Comparison of ENCODE assay signal across 12 cellular contexts in the genomic region with DNA sequence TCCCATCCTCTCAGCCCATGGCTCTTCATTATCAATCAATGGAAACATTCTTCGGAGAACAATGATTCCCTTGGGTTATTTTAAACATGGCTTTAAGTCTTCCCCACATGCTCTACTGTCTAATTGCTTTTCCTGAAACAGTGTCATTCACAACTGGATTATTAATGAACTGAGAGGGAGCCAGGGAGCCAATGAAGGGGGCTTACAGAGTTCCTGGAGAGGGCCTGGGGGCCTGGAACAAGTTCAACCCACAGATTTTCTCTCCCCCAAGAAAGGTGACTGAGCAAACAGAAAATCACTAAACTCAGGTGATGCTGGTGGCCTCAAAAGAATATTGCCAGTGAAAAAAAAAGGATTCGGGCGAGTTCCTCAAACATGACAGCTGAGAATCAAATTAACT. TPM values are rescaled to one million over a fixed set of nuclear protein-coding genes. Genes with fewer than 3 reads are reported as not detected.
A peak's percentile ranks its signal among the peaks of the same experiment; 100 is the strongest.
DNase-seq lines count a peak whose midpoint lies in the region; ATAC-seq and TF ChIP-seq lines count a peak whose summit lies in the region.
"Had no signal": no experiment of that assay in that cellular context is flagged by ENCODE, and none has a peak within 500 bp of the region (broad histone marks: within the 10 kb centered on the region; RNA-seq: fewer than 3 reads in every experiment).

No MANE protein-coding gene starts in this region.

- ATAC-seq in activated CD4-positive, alpha-beta T cell treated with anti-CD3 and anti-CD28 coated beads for 36 hours: no peak
- ATAC-seq in stimulated activated memory B cell treated with anti-CD40 and anti-IgM and Interleukin-4, amounts not matched to agents 10 μg/mL and 1 μg/mL and 100 μg/mL, for 72 hours: no peak
- no peak for ATAC-seq in GM18873 (IDR thresholded peaks at IDR 0.05; ENCODE audit: low FRiP score, unreplicated experiment)

- no peaks in the 10 kb centered on the region for H3K9me3 ChIP-seq in iPS-18a (ENCODE audit: control insufficient read depth, low read depth, low read length)
- no peaks in the 10 kb centered on the region for H3K9me3 ChIP-seq in sigmoid colon
- H3K9me3 ChIP-seq in osteoblast (ENCODE audit: low read depth, low read length): no peaks in the 10 kb centered on the region
- H3K9me3 ChIP-seq: prostate gland had no signal

- intact Hi-C loops in activated CD4-positive, alpha-beta T cell treated with anti-CD3 and anti-CD28 coated beads for 36 hours (cut with DNase I, micrococcal nuclease): loop anchor here (2.0 kb wide), 4 partner anchors 29 to 73 kb away; a partner anchor contains a TSS
- intact Hi-C loops in activated CD4-positive, alpha-beta memory T cell treated with anti-CD3 and anti-CD28 coated beads for 36 hours (cut with micrococcal nuclease): no loop called here
- intact Hi-C loops in sigmoid colon (cut with DNase I): no loop called here

- DNase-seq in activated CD4-positive, alpha-beta T cell treated with anti-CD3 and anti-CD28 coated beads for 36 hours: no peak
- DNase-seq in activated CD4-positive, alpha-beta T cell treated with anti-CD3 and anti-CD28 coated beads, Interleukin-2, amount 50 U/mL, for 1 hour: no peak
- no peak for DNase-seq in activated CD4-positive, alpha-beta memory T cell treated with anti-CD3 and anti-CD28 coated beads for 36 hours
- DNase-seq in sigmoid colon: no peak
- DNase-seq in osteoblast (ENCODE audit: insufficient read length, low spot score, missing footprints): no peak
- DNase-seq: NCI-H774 had no signal

- peak overlapping the region; percentile 47 for H3K9ac ChIP-seq in iPS-18a (ENCODE audit: low read length)

- TF ChIP-seq CTCF in sigmoid colon (IDR thresholded peaks at IDR 0.05) (no peak), osteoblast (IDR thresholded peaks at IDR 0.05; ENCODE audit: extremely low read depth, low read depth, low read length) (no peak)

- H3K4me2 ChIP-seq in osteoblast (ENCODE audit: insufficient read depth, low read length): no peak overlapping the region

- no peak overlapping the region for H2AFZ ChIP-seq in osteoblast (ENCODE audit: low read length)

- H3K27ac ChIP-seq in iPS-18a (ENCODE audit: low read length): peak overlapping the region; percentile 25
- H3K27ac ChIP-seq in sigmoid colon: no peak overlapping the region
- H3K27ac ChIP-seq in osteoblast (ENCODE audit: low read depth, low read length): no peak overlapping the region
- H3K27ac ChIP-seq: prostate gland had no signal

- H4K20me1 ChIP-seq in osteoblast (ENCODE audit: insufficient read depth, low read length): no peaks in the 10 kb centered on the region

- H3K27me3 ChIP-seq in iPS-18a (ENCODE audit: control insufficient read depth, insufficient read depth, low read length) (peaks cover 26% of the 10 kb centered on the region), sigmoid colon (peaks cover 19 to 49% (median 43%) of the 10 kb centered on the region in 3 donors), osteoblast (ENCODE audit: insufficient read depth, low read length) (peaks cover 40% of the 10 kb centered on the region)

- H3K4me1 ChIP-seq in iPS-18a (ENCODE audit: control insufficient read depth, low read depth, low read length): peaks cover 26% of the 10 kb centered on the region
- H3K4me1 ChIP-seq in sigmoid colon: peaks cover 0 to 26% (median 20%) of the 10 kb centered on the region in 4 donors
- H3K4me1 ChIP-seq in osteoblast (ENCODE audit: insufficient read depth, low read length): no peaks in the 10 kb centered on the region
- H3K4me1 ChIP-seq: prostate gland had no signal

- CTCF ChIA-PET in activated CD4-positive, alpha-beta T cell treated with anti-CD3 and anti-CD28 coated beads for 36 hours (lab: Charles Lee): interaction anchor here (0.6 to 5.4 kb wide), 5 partner anchors 14 to 247 kb away, joined by 4 to 51 read pairs (median 4); no protein-coding TSS in a partner anchor
- CTCF ChIA-PET in activated CD4-positive, alpha-beta memory T cell treated with anti-CD3 and anti-CD28 coated beads for 36 hours (lab: Charles Lee): interaction anchor here (1.3 to 6.6 kb wide), 2 partner anchors 69 to 89 kb away, joined by 3 to 67 read pairs; no protein-coding TSS in a partner anchor

- H3K36me3 ChIP-seq in iPS-18a (ENCODE audit: control insufficient read depth, low read depth, low read length): no peaks in the 10 kb centered on the region
- no peaks in the 10 kb centered on the region for H3K36me3 ChIP-seq in sigmoid colon
- no peaks in the 10 kb centered on the region for H3K36me3 ChIP-seq in osteoblast (ENCODE audit: insufficient read depth, low read length)
- H3K36me3 ChIP-seq: prostate gland had no signal

- H3K4me3 Mint-ChIP-seq in activated CD4-positive, alpha-beta T cell treated with anti-CD3 and anti-CD28 coated beads for 36 hours: peak overlapping the region; percentile 86
- H3K4me3 Mint-ChIP-seq in activated CD4-positive, alpha-beta memory T cell treated with anti-CD3 and anti-CD28 coated beads for 36 hours: no peak overlapping the region
- H3K4me3 Mint-ChIP-seq in stimulated activated memory B cell treated with anti-CD40 and anti-IgM and Interleukin-4, amounts not matched to agents 10 μg/mL and 1 μg/mL and 100 μg/mL, for 72 hours: peak overlapping the region; percentile 88

- WGBS in sigmoid colon, 2 donors: 79 to 93% methylated on average over 3 of the region's 3 CpGs

- H3K79me2 ChIP-seq in osteoblast (ENCODE audit: insufficient read depth, low read length): no peaks in the 10 kb centered on the region

- TF ChIP-seq EP300 in sigmoid colon (IDR thresholded peaks at IDR 0.05): no peak

- POLR2A ChIA-PET in activated CD4-positive, alpha-beta T cell treated with anti-CD3 and anti-CD28 coated beads for 36 hours (lab: Charles Lee): interaction anchor here (1.1 kb wide), 1 partner anchor 35 kb away, joined by 8 read pairs; no protein-coding TSS in a partner anchor
- POLR2A ChIA-PET in activated CD4-positive, alpha-beta memory T cell treated with anti-CD3 and anti-CD28 coated beads for 36 hours (lab: Charles Lee): interaction anchor here (0.6 to 3.8 kb wide), 6 partner anchors 36 to 88 kb away, joined by 3 to 36 read pairs (median 11); a partner anchor contains a TSS

- peak overlapping the region; percentile 93 for H3K27ac Mint-ChIP-seq in activated CD4-positive, alpha-beta T cell treated with anti-CD3 and anti-CD28 coated beads for 36 hours
- peak overlapping the region; percentile 96 for H3K27ac Mint-ChIP-seq in activated CD4-positive, alpha-beta memory T cell treated with anti-CD3 and anti-CD28 coated beads for 36 hours
- peak overlapping the region; percentile 84 for H3K27ac Mint-ChIP-seq in stimulated activated memory B cell treated with anti-CD40 and anti-IgM and Interleukin-4, amounts not matched to agents 10 μg/mL and 1 μg/mL and 100 μg/mL, for 72 hours

- TF ChIP-seq POLR2A in sigmoid colon (IDR thresholded peaks at IDR 0.05): no peak

- H3K9me3 Mint-ChIP-seq in activated CD4-positive, alpha-beta T cell treated with anti-CD3 and anti-CD28 coated beads for 36 hours (ENCODE audit: low read depth): peaks cover 2% of the 10 kb centered on the region
- no peaks in the 10 kb centered on the region for H3K9me3 Mint-ChIP-seq in activated CD4-positive, alpha-beta memory T cell treated with anti-CD3 and anti-CD28 coated beads for 36 hours
- H3K9me3 Mint-ChIP-seq in stimulated activated memory B cell treated with anti-CD40 and anti-IgM and Interleukin-4, amounts not matched to agents 10 μg/mL and 1 μg/mL and 100 μg/mL, for 72 hours: no peaks in the 10 kb centered on the region

- H3K27me3 Mint-ChIP-seq in activated CD4-positive, alpha-beta T cell treated with anti-CD3 and anti-CD28 coated beads for 36 hours: no peaks in the 10 kb centered on the region
- no peaks in the 10 kb centered on the region for H3K27me3 Mint-ChIP-seq in activated CD4-positive, alpha-beta memory T cell treated with anti-CD3 and anti-CD28 coated beads for 36 hours
- no peaks in the 10 kb centered on the region for H3K27me3 Mint-ChIP-seq in stimulated activated memory B cell treated with anti-CD40 and anti-IgM and Interleukin-4, amounts not matched to agents 10 μg/mL and 1 μg/mL and 100 μg/mL, for 72 hours

- H3K36me3 Mint-ChIP-seq in activated CD4-positive, alpha-beta T cell treated with anti-CD3 and anti-CD28 coated beads for 36 hours (ENCODE audit: low read depth): peaks cover 24% of the 10 kb centered on the region
- peaks cover 23% of the 10 kb centered on the region for H3K36me3 Mint-ChIP-seq in activated CD4-positive, alpha-beta memory T cell treated with anti-CD3 and anti-CD28 coated beads for 36 hours
- peaks cover 27% of the 10 kb centered on the region for H3K36me3 Mint-ChIP-seq in stimulated activated memory B cell treated with anti-CD40 and anti-IgM and Interleukin-4, amounts not matched to agents 10 μg/mL and 1 μg/mL and 100 μg/mL, for 72 hours

- H3K4me1 Mint-ChIP-seq in activated CD4-positive, alpha-beta T cell treated with anti-CD3 and anti-CD28 coated beads for 36 hours: peaks cover 40% of the 10 kb centered on the region
- peaks cover 43% of the 10 kb centered on the region for H3K4me1 Mint-ChIP-seq in activated CD4-positive, alpha-beta memory T cell treated with anti-CD3 and anti-CD28 coated beads for 36 hours (ENCODE audit: low read depth)
- H3K4me1 Mint-ChIP-seq in stimulated activated memory B cell treated with anti-CD40 and anti-IgM and Interleukin-4, amounts not matched to agents 10 μg/mL and 1 μg/mL and 100 μg/mL, for 72 hours: peaks cover 39% of the 10 kb centered on the region

- H3K4me3 ChIP-seq in iPS-18a (ENCODE audit: low read length) (peak overlapping the region; percentile 73), sigmoid colon (no peak overlapping the region), osteoblast (ENCODE audit: insufficient read depth, low read length) (no peak overlapping the region)
- H3K4me3 ChIP-seq: prostate gland had no signal

RNA-seq across cellular contexts. Expression of a gene that starts 1.3 kb away (rescaled TPM):
- total RNA-seq in activated CD4-positive, alpha-beta T cell treated with anti-CD3 and anti-CD28 coated beads for 36 hours: 10 to 100 TPM; 78.8 to 84.0 TPM
- 100 to 1,000 TPM; 111 to 114 TPM for total RNA-seq in activated CD4-positive, alpha-beta memory T cell treated with anti-CD3 and anti-CD28 coated beads for 36 hours
- 1 to 10 TPM; 2.3 to 4.2 (median 3.8) TPM for total RNA-seq in sigmoid colon
- polyA plus RNA-seq in sigmoid colon: 10 to 100 TPM in 1 of 3 donors, 1 to 10 TPM in 1, under 1 TPM in 1; 0.92 to 21.7 (median 1.2) TPM
- total RNA-seq in osteoblast: not detected in 2 replicates
- total RNA-seq: G401, MCF 10A had no signal

RNA-seq across cellular contexts. Expression of a gene that starts 56.0 kb away (rescaled TPM):
- total RNA-seq in activated CD4-positive, alpha-beta T cell treated with anti-CD3 and anti-CD28 coated beads for 36 hours: 1 to 10 TPM; 6.3 to 8.4 TPM
- 10 to 100 TPM; 11.0 TPM for total RNA-seq in activated CD4-positive, alpha-beta memory T cell treated with anti-CD3 and anti-CD28 coated beads for 36 hours
- total RNA-seq in sigmoid colon (1 to 10 TPM; 6.4 to 10.0 (median 8.6) TPM), osteoblast (5.8 and 6.2 TPM in 2 replicates)
- polyA plus RNA-seq in sigmoid colon: 1 to 10 TPM; 1.8 to 5.6 (median 3.2) TPM

Comparison
In these comparisons a context has a peak if more than half of its experiments do, and no peak if none do; other contexts are left out.
1. RNA of a gene that starts 1.3 kb away (total RNA-seq): 111 to 114 TPM in activated CD4-positive, alpha-beta memory T cell treated with anti-CD3 and anti-CD28 coated beads for 36 hours and 78.8 to 84.0 TPM in activated CD4-positive, alpha-beta T cell treated with anti-CD3 and anti-CD28 coated beads for 36 hours; 2.3 to 4.2 TPM in sigmoid colon and not detected in osteoblast; every median in the first group is over 10 times any median in the second.
2. intact Hi-C loops: an anchor here in activated CD4-positive, alpha-beta T cell treated with anti-CD3 and anti-CD28 coated beads for 36 hours (2.0 kb wide); none called in activated CD4-positive, alpha-beta memory T cell treated with anti-CD3 and anti-CD28 coated beads for 36 hours and sigmoid colon.
3. Peak in every context shown above with its lines, with median percentiles within 50 percentile points of each other: H3K27ac Mint-ChIP-seq.